Comparison of ENCODE assay signal across 9 cellular contexts in the genomic region with DNA sequence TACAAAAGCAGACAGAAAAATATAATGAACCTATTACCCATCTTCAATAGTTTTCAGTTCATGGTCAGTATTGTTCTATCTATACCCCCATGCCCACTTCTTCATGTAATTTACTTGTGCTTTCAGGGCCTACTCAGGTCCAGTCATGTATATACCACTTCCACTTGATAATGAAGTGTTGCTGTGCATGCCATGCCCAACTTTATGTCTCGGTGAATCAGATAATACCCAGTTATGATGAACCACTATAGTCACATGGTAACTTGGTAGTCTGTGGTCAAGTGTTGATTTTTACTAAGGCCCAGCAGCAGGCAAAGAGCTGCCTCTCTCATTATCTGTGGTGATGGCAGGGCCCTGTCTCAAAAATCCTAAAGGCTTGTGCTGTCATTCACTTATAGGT.
"Had no signal": no experiment of that assay in that cellular context is flagged by ENCODE, and none has a peak within 500 bp of the region (broad histone marks: within the 10 kb centered on the region; RNA-seq: fewer than 3 reads in every experiment).

No MANE protein-coding gene starts in this region.

- H3K4me3 Mint-ChIP-seq: H9, IgD-negative memory B cell had no signal

- DNase-seq: GM23248, H9, HCEC 1CT, KBM-7 had no signal

- H3K4me1 Mint-ChIP-seq: H9, IgD-negative memory B cell had no signal

- H3K9me3 Mint-ChIP-seq: H9 had no signal

- H3K27ac ChIP-seq: GM23248, HL-60 had no signal

- ATAC-seq: HepG2 had no signal

- H3K4me3 ChIP-seq: GM23248 had no signal

- H3K27ac Mint-ChIP-seq: H9, IgD-negative memory B cell had no signal

- FAIRE-seq: H1, H54, HepG2 had no signal

- H3K36me3 Mint-ChIP-seq: IgD-negative memory B cell had no signal

- H2AFZ ChIP-seq: GM23248 had no signal

- H3K27me3 Mint-ChIP-seq: IgD-negative memory B cell had no signal
